In the genomic region with DNA sequence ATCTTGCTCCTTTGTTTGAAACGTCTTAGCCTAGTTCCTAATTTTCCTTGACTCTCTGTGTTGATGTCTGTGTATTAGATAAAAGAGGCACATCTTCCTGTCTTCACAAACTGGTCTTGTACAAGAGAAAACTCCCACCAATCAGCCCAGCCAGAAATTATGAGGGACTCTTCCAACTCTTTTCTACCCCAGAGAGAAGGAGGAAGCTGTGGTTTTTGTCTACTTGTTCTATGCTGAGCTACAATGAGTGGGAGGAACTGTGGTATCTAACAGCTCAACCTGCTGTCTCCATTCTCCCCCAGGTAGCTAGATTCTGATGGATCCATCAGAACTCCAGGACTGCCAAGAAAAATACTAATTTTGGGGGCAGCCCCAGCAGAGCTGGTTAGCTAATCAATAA, we compare ENCODE assay signal across 14 cellular contexts.
DNase-seq lines count a peak whose midpoint lies in the region; ATAC-seq lines count a peak whose summit lies in the region.
"Had no signal": no experiment of that assay in that cellular context is flagged by ENCODE, and none has a peak within 500 bp of the region (broad histone marks: within the 10 kb centered on the region; RNA-seq: fewer than 3 reads in every experiment).

No MANE protein-coding gene starts in this region.

- H4K20me1 ChIP-seq in Karpas-422 (ENCODE audit: insufficient read depth, low read depth, low read length) = no peaks in the 10 kb centered on the region

- no peak overlapping the region for H3K27ac ChIP-seq in Karpas-422 (ENCODE audit: low read length)

- H3K36me3 ChIP-seq in Karpas-422 (ENCODE audit: insufficient read depth, low read length) = no peaks in the 10 kb centered on the region

- peaks cover 5% of the 10 kb centered on the region; the same call in 1 of the 2 replicates for H3K9me3 ChIP-seq in Karpas-422 (ENCODE audit: low read length)

- no peaks in the 10 kb centered on the region for H3K79me2 ChIP-seq in Karpas-422 (ENCODE audit: low read length)

- in situ Hi-C loops in KBM-7 (cut with MboI; ENCODE audit: low pct_unique_long_range_greater_than_20kb, low sequenced_read_pairs) = no loop called here

- no peak overlapping the region for H3K4me3 ChIP-seq in Karpas-422 (ENCODE audit: low read length)

- H3K27me3 ChIP-seq in Karpas-422 (ENCODE audit: low read length) = 0 out of 2 replicates have a peak, but pooled peaks cover 2% of the 10 kb centered on the region

- ATAC-seq in GM21423 (IDR thresholded peaks at IDR 0.05; ENCODE audit: unreplicated experiment) = no peak

- H3K9me2 ChIP-seq in Karpas-422 (replicated peaks; ENCODE audit: insufficient read depth, low read length) = no peaks in the 10 kb centered on the region

- no peak overlapping the region for H2AFZ ChIP-seq in Karpas-422 (ENCODE audit: low read length)

- DNase-seq in KBM-7 (peak; percentile 95), NOMO-1 treated with DMSO at 0.1 percent for 48 hours (lab: John Stamatoyannopoulos, UW; ENCODE audit: unreplicated experiment) (peak; percentile 93), SKM-1 treated with dmso at 0.1 percent for 144 hours (lab: John Stamatoyannopoulos, UW; ENCODE audit: unreplicated experiment) (peak; percentile 88), SW 1271 (lab: John Stamatoyannopoulos, UW) (no peak), Karpas-422 (no peak), foreskin melanocyte (no peak)
- DNase-seq: CD4-positive, alpha-beta T cell; DMS79; GOT3; NCI-H1436; NCI-H2029; NCI-H774; SHP77 treated with DMSO at 0.1 percent for 48 hours had no signal

- no peaks in the 10 kb centered on the region for H3K4me1 ChIP-seq in Karpas-422 (ENCODE audit: low read length)

- no peak overlapping the region for H3K4me2 ChIP-seq in Karpas-422 (ENCODE audit: low read depth, low read length, poor library complexity, severe bottlenecking)

- no peak overlapping the region for H3K9ac ChIP-seq in Karpas-422 (ENCODE audit: low read length)

Comparison
In these comparisons a context has a peak if more than half of its experiments do, and no peak if none do; other contexts are left out.
1. DNase-seq: peak in KBM-7 (single experiment), NOMO-1 treated with DMSO at 0.1 percent for 48 hours (single experiment) and SKM-1 treated with dmso at 0.1 percent for 144 hours (single experiment); none in SW 1271 (0 of 2), Karpas-422 (single experiment) and foreskin melanocyte (single experiment).